In the genomic region with DNA sequence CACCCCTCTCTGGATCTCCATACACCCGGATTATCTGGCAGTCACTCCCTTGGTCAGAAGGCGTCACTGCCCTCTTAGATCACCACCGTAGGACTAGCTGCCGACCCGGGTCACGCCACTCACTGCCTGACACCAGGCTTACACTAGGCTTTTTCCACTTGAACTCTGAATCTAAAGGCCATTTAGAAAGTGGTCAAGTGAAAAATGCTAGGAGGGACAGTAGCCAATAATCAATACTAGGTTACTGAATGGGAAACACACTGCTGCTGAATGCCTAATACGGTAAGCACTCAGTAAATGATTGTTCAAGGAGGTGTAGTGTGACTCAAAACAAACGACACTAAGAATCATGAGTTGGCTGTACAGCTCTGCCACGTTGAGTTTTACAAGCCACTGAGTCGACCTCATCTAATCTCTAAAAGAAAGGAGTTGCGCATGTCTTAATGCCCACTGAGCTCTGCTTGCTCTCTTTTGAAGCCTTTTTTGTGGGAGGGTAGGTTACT, we compare ENCODE assay signal across 8 cellular contexts. TPM values are rescaled to one million over a fixed set of nuclear protein-coding genes. Genes with fewer than 3 reads are reported as not detected.
DNase-seq lines count a peak whose midpoint lies in the region; ATAC-seq and TF ChIP-seq lines count a peak whose summit lies in the region.

No MANE protein-coding gene starts in this region.

- DNase-seq in NCI-H2196 (lab: John Stamatoyannopoulos, UW; ENCODE audit: unreplicated experiment): peak; percentile 62
- no peak for DNase-seq in NCI-H2196 treated with DMSO at 0.1 percent for 48 hours (lab: John Stamatoyannopoulos, UW; ENCODE audit: unreplicated experiment)
- DNase-seq in HL-60 (ENCODE audit: low read depth in 1 of 2, low spot score in 1 of 2): no peak
- DNase-seq in foreskin melanocyte: peak; percentile 21
- no peak for DNase-seq in osteocyte (ENCODE audit: extremely low spot score, unreplicated experiment)
- no peak for DNase-seq in NCI-H446 treated with DMSO at 0.1 percent for 48 hours (lab: John Stamatoyannopoulos, UW)

- no peaks in the 10 kb centered on the region for H3K27me3 Mint-ChIP-seq in osteocyte (ENCODE audit: unreplicated experiment)

- H3K4me3 ChIP-seq in HL-60 (replicated peaks; ENCODE audit: insufficient read depth, low read length): peak overlapping the region; percentile 93
- H3K4me3 ChIP-seq in WI38 (ENCODE audit: low read depth, low read length): peak overlapping the region; percentile 70

- no peak for TF ChIP-seq CTCF in HL-60 (IDR thresholded peaks at IDR 0.05; ENCODE audit: insufficient read depth, low read length)
- no peak for TF ChIP-seq CTCF in WI38 (IDR thresholded peaks at IDR 0.05; ENCODE audit: low read depth, low read length)
- TF ChIP-seq CTCF in osteocyte (IDR thresholded peaks at IDR 0.05): no peak

- peak overlapping the region; percentile 99 for H3K27ac Mint-ChIP-seq in osteocyte (ENCODE audit: unreplicated experiment)

- no peaks in the 10 kb centered on the region for H3K9me3 Mint-ChIP-seq in osteocyte (ENCODE audit: unreplicated experiment)

- H3K36me3 Mint-ChIP-seq in osteocyte (ENCODE audit: unreplicated experiment): no peaks in the 10 kb centered on the region

- peaks cover 36% of the 10 kb centered on the region for H3K4me1 Mint-ChIP-seq in osteocyte (ENCODE audit: unreplicated experiment)

- H3K4me3 Mint-ChIP-seq in osteocyte (ENCODE audit: unreplicated experiment): peak overlapping the region; percentile 94

- no peaks in the 10 kb centered on the region for H3K27me3 ChIP-seq in HL-60 (ENCODE audit: insufficient read depth, poor library complexity, severe bottlenecking)

- ATAC-seq in GM21423 (IDR thresholded peaks at IDR 0.05; ENCODE audit: unreplicated experiment): peak; percentile 66

- H3K27ac ChIP-seq in HL-60 (replicated peaks): peak overlapping the region; percentile 88

RNA-seq across cellular contexts. Expression of gene IBTK, which starts 0.7 kb away (rescaled TPM):
- total RNA-seq in osteocyte: 28.0 TPM in 2 replicates

Comparison
In these comparisons a context has a peak if more than half of its experiments do, and no peak if none do; other contexts are left out.
1. DNase-seq: peak in NCI-H2196 (single experiment) and foreskin melanocyte (single experiment); none in NCI-H2196 treated with DMSO at 0.1 percent for 48 hours (single experiment), HL-60 (0 of 2), osteocyte (single experiment) and NCI-H446 treated with DMSO at 0.1 percent for 48 hours (single experiment).